In genomic region chr15:65529754-65530317, GRCh38 we compare ENCODE assay signal across 8 cellular contexts. TPM values are rescaled to one million over a fixed set of nuclear protein-coding genes. Genes with fewer than 3 reads are reported as not detected.
DNase-seq lines count a peak whose midpoint lies in the region; ATAC-seq and TF ChIP-seq lines count a peak whose summit lies in the region.

No MANE protein-coding gene starts in this region.

- no peak overlapping the region for H2BK12ac ChIP-seq in trophoblast cell (ENCODE audit: low read length)

- no peak overlapping the region for H3K23ac ChIP-seq in trophoblast cell (ENCODE audit: low read length)

- peaks cover 3 to 31% (median 26%) of the 10 kb centered on the region in 4 donors for H3K4me1 ChIP-seq in esophagus muscularis mucosa
- H3K4me1 ChIP-seq in trophoblast cell (ENCODE audit: control insufficient read depth in 1 of 2, insufficient read depth in 2 of 2, low read length in 2 of 2): no peaks in the 10 kb centered on the region

- H3K4me3 ChIP-seq in GM12865 (ENCODE audit: low read depth, low read length) (peak overlapping the region; percentile 98), NB4 (ENCODE audit: low read depth, low read length) (peak overlapping the region; percentile 59), esophagus muscularis mucosa (peak overlapping the region; percentile 71 to 95 (median 90)), trophoblast cell (ENCODE audit: low read depth, low read length) (no peak overlapping the region)

- intact Hi-C loops in esophagus muscularis mucosa (cut with DNase I): loop anchor here (5.0 kb wide), 1 partner anchor 82 kb away; the partner anchor contains the start of gene INTS14

- no peak for TF ChIP-seq CTCF in GM12865 (IDR thresholded peaks at IDR 0.05; ENCODE audit: insufficient read depth, low read depth, low read length, missing control alignments)
- TF ChIP-seq CTCF in NB4 (IDR thresholded peaks at IDR 0.05; ENCODE audit: low read depth, low read length): no peak
- TF ChIP-seq CTCF in esophagus muscularis mucosa (IDR thresholded peaks at IDR 0.05): no peak

- H2AFZ ChIP-seq in trophoblast cell (ENCODE audit: insufficient read depth, low read length, poor library complexity): no peak overlapping the region

- no peak overlapping the region for H4K12ac ChIP-seq in trophoblast cell (ENCODE audit: low read depth, low read length)

- no peak overlapping the region for H3K4ac ChIP-seq in trophoblast cell (ENCODE audit: low read depth, low read length)

- peaks cover 9% of the 10 kb centered on the region for H3K79me1 ChIP-seq in trophoblast cell (ENCODE audit: low read length)

- no peak overlapping the region for H2BK120ac ChIP-seq in trophoblast cell (ENCODE audit: insufficient read depth, low read length, poor library complexity)

- TF ChIP-seq POLR2A in NB4 (IDR thresholded peaks at IDR 0.05; ENCODE audit: extremely low read depth, insufficient read length) (no peak), esophagus muscularis mucosa (IDR thresholded peaks at IDR 0.05; ENCODE audit: low read depth) (no peak)

- no peak for ATAC-seq in HG02938 (IDR thresholded peaks at IDR 0.05; ENCODE audit: unreplicated experiment)
- no peak for ATAC-seq in activated CD4-positive, CD25-positive, alpha-beta regulatory T cell treated with anti-CD3 and anti-CD28 coated beads, Interleukin-2, amount 50 U/mL, for 24 hours

- H3K27me3 ChIP-seq in esophagus muscularis mucosa (no peaks in the 10 kb centered on the region), trophoblast cell (ENCODE audit: insufficient read depth, low read length) (no peaks in the 10 kb centered on the region)

- H2AK5ac ChIP-seq in trophoblast cell (ENCODE audit: low read length): no peak overlapping the region

- no peak overlapping the region for H3K9ac ChIP-seq in trophoblast cell (ENCODE audit: low read length)

- peak overlapping the region; percentile 45 for H4K8ac ChIP-seq in trophoblast cell (ENCODE audit: low read depth, low read length)

- H4K91ac ChIP-seq in trophoblast cell (ENCODE audit: low read depth, low read length): no peak overlapping the region

- TF ChIP-seq EP300 in esophagus muscularis mucosa (IDR thresholded peaks at IDR 0.05): no peak

- peak overlapping the region; percentile 3 for H2BK5ac ChIP-seq in trophoblast cell (ENCODE audit: low read depth, low read length, poor library complexity)

- no peaks in the 10 kb centered on the region for H3K9me3 ChIP-seq in esophagus muscularis mucosa
- no peaks in the 10 kb centered on the region for H3K9me3 ChIP-seq in trophoblast cell (ENCODE audit: insufficient read depth, low read depth, low read length)

- H3K14ac ChIP-seq in trophoblast cell (ENCODE audit: low read length): no peak overlapping the region

- H3K36me3 ChIP-seq in esophagus muscularis mucosa (no peaks in the 10 kb centered on the region), trophoblast cell (ENCODE audit: control insufficient read depth in 1 of 2, insufficient read depth in 2 of 2, low read length in 2 of 2) (no peaks in the 10 kb centered on the region)

- H3K27ac ChIP-seq in esophagus muscularis mucosa (replicated peaks in 1 of 4) (peak overlapping the region; percentile 70 to 83 (median 82)), trophoblast cell (ENCODE audit: low read depth, low read length) (no peak overlapping the region)

- H3K79me2 ChIP-seq in trophoblast cell (ENCODE audit: control insufficient read depth, insufficient read depth, low read length, poor library complexity): peaks cover 10% of the 10 kb centered on the region

- no peak overlapping the region for H3K18ac ChIP-seq in trophoblast cell (ENCODE audit: low read length)

- H3K4me2 ChIP-seq in trophoblast cell (ENCODE audit: low read length): peak overlapping the region; percentile 65

- WGBS in esophagus muscularis mucosa: 46% methylated on average over 14 of the region's 14 CpGs
- WGBS in trophoblast cell (ENCODE audit: extremely low coverage, insufficient coverage, insufficient read length): no CpG with 5 or more reads among the region's 14 CpGs

- peak; percentile 35 for DNase-seq in GM12865 (ENCODE audit: low read depth)
- no peak for DNase-seq in NB4 (ENCODE audit: low read depth)
- DNase-seq in esophagus muscularis mucosa (ENCODE audit: extremely low spot score): no peak
- DNase-seq in trophoblast cell: no peak
- DNase-seq in stimulated activated CD4-positive, alpha-beta T cell treated with anti-CD3 and anti-CD28 coated beads, Interleukin-4, amount 100 ng/mL, for 1 hour: no peak
- no peak for DNase-seq in COR-L47 (lab: John Stamatoyannopoulos, UW)

RNA-seq across cellular contexts. Expression of gene HACD3, which starts 0.4 kb away (rescaled TPM):
- total RNA-seq in esophagus muscularis mucosa: 10 to 100 TPM; 19.1 to 29.6 (median 24.8) TPM
- 132 and 133 TPM in 2 replicates for polyA plus RNA-seq in trophoblast cell (2013)

RNA-seq across cellular contexts. Expression of gene DPP8, which starts 12.3 kb away (rescaled TPM):
- total RNA-seq in esophagus muscularis mucosa: 10 to 100 TPM; 33.6 to 48.6 (median 40.0) TPM
- 16.9 and 17.2 TPM in 2 replicates for polyA plus RNA-seq in trophoblast cell (2013)
